ENCODE assay signal across 8 cellular contexts in the genomic region with DNA sequence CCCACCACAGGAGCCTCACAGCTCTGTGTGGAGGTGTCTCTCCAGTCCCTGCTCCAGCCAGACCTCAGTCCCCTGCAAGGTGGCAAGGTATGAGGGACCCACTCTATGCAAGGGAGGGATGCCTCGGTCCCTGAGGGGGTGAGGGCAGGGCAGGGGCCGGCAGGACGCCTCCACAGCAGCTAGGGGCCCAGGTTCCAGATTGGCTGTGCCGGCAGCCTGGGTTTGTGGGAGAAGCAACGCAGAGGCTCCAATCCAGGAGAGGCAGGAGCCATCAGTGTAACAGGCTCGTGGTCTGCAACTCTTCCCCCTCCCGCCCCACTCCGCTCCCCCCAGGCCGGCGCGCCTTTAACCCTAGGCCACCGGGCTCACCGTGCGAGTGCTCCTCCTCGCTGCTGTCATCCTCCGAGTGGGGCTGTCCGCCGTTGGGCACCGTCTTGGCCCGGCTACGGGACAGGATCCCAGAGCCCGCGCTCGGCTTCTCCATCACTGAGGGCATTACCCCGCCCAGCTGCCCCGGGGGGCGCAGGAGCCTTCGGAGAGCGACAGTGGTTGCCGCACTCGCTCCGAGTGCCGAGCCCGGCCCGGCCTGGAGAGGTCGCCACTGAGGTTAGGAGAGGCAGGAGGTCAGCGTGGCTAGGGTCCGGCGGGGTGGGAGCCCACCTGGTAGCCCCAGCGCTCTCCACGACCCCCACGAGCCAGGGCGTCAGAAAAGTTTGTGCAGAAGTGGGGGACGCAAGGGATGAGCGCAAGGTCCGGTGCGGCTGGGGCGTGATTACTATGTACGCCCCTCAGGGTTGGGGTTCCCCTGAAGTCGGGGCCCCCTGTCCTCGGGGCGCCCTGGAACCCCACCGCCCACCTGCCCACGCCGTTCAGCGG. TPM values are rescaled to one million over a fixed set of nuclear protein-coding genes. Genes with fewer than 3 reads are reported as not detected.
DNase-seq lines count a peak whose midpoint lies in the region; ATAC-seq and TF ChIP-seq lines count a peak whose summit lies in the region.

No MANE protein-coding gene starts in this region.

- peak overlapping the region; percentile 77 for H2AFZ ChIP-seq in MM.1S (ENCODE audit: low read length)

- H3K27ac ChIP-seq in MM.1S (ENCODE audit: low read length): no peak overlapping the region

- H3K79me2 ChIP-seq in MM.1S (ENCODE audit: low read length): no peaks in the 10 kb centered on the region

- peaks cover 5% of the 10 kb centered on the region for H3K27me3 ChIP-seq in MM.1S (replicated peaks; ENCODE audit: insufficient read depth, low read length)

- H3K4me3 ChIP-seq in MM.1S (ENCODE audit: low read length): peak overlapping the region; percentile 70

- DNase-seq in DMS153 treated with DMSO at 0.1 percent for 48 hours (lab: John Stamatoyannopoulos, UW; ENCODE audit: unreplicated experiment): peak; percentile 14
- no peak for DNase-seq in DMS153 (lab: John Stamatoyannopoulos, UW)
- DNase-seq in MM.1S: no peak
- DNase-seq in activated B cell treated with CpG ODN at 0.5 μM for 24 hours: peak; percentile 42
- DNase-seq in epidermal melanocyte (ENCODE audit: insufficient read length, low spot score): peak; percentile 74
- peak; percentile 85 for DNase-seq in nephron progenitor cell

- CTCF ChIA-PET in activated B cell treated with CpG ODN at 0.5 μM for 24 hours (lab: Charles Lee): no interaction called here

- H3K36me3 ChIP-seq in MM.1S (replicated peaks; ENCODE audit: insufficient read depth, low read length): no peaks in the 10 kb centered on the region

- ATAC-seq in activated B cell treated with CpG ODN at 0.5 μM for 24 hours (ENCODE audit: low read depth) (peak; percentile 23), GM18517 (IDR thresholded peaks at IDR 0.05; ENCODE audit: unreplicated experiment) (no peak), HG03442 (IDR thresholded peaks at IDR 0.05; ENCODE audit: unreplicated experiment) (no peak)

- POLR2A ChIA-PET in activated B cell treated with CpG ODN at 0.5 μM for 24 hours (lab: Charles Lee): interaction anchor here (0.7 to 1.1 kb wide), 3 partner anchors 20 to 78 kb away, joined by 3 to 4 read pairs (median 4); a partner anchor contains a TSS

- no peaks in the 10 kb centered on the region for H3K9me3 ChIP-seq in MM.1S (replicated peaks; ENCODE audit: insufficient read depth, low read length)

- H4K20me1 ChIP-seq in MM.1S (ENCODE audit: insufficient read depth, low read length): no peaks in the 10 kb centered on the region

- peaks cover 19% of the 10 kb centered on the region for H3K4me1 Mint-ChIP-seq in activated B cell treated with CpG ODN at 0.5 μM for 24 hours
- H3K4me1 Mint-ChIP-seq in nephron progenitor cell: peaks cover 56% of the 10 kb centered on the region

- no peak overlapping the region for H3K9ac ChIP-seq in MM.1S (ENCODE audit: low read length)

- H3K9me3 Mint-ChIP-seq in activated B cell treated with CpG ODN at 0.5 μM for 24 hours: no peaks in the 10 kb centered on the region
- H3K9me3 Mint-ChIP-seq in nephron progenitor cell: no peaks in the 10 kb centered on the region

- no peaks in the 10 kb centered on the region for H3K36me3 Mint-ChIP-seq in activated B cell treated with CpG ODN at 0.5 μM for 24 hours (ENCODE audit: low read depth)
- peaks cover 17% of the 10 kb centered on the region for H3K36me3 Mint-ChIP-seq in nephron progenitor cell (ENCODE audit: low read depth)

- no peak overlapping the region for H3K27ac Mint-ChIP-seq in activated B cell treated with CpG ODN at 0.5 μM for 24 hours
- H3K27ac Mint-ChIP-seq in nephron progenitor cell: peak overlapping the region; percentile 84

- no peaks in the 10 kb centered on the region for H3K9me2 ChIP-seq in MM.1S (replicated peaks; ENCODE audit: insufficient read depth, low read length)

- H3F3A ChIP-seq in MM.1S (ENCODE audit: insufficient read depth, low read length): no peaks in the 10 kb centered on the region

- intact Hi-C loops in activated B cell treated with CpG ODN at 0.5 μM for 24 hours (cut with micrococcal nuclease): loop anchor here (2.0 kb wide), 1 partner anchor 23 kb away; a partner anchor contains a TSS

- peak overlapping the region; percentile 88 for H3K4me2 ChIP-seq in MM.1S (ENCODE audit: low read depth, low read length)

- peaks cover 12% of the 10 kb centered on the region; the same call in 1 of the 2 replicates for H3K4me1 ChIP-seq in MM.1S (ENCODE audit: low read length)

- peak overlapping the region; percentile 80 for H3K4me3 Mint-ChIP-seq in activated B cell treated with CpG ODN at 0.5 μM for 24 hours
- H3K4me3 Mint-ChIP-seq in nephron progenitor cell: peak overlapping the region; percentile 91

- H3K27me3 Mint-ChIP-seq in activated B cell treated with CpG ODN at 0.5 μM for 24 hours: peaks cover 2% of the 10 kb centered on the region
- no peaks in the 10 kb centered on the region for H3K27me3 Mint-ChIP-seq in nephron progenitor cell (ENCODE audit: low read depth, poor library complexity)

- TF ChIP-seq CTCF in MM.1S (IDR thresholded peaks at IDR 0.05; ENCODE audit: low read length): peak; percentile 58
- TF ChIP-seq CTCF in activated B cell treated with CpG ODN at 0.5 μM for 24 hours (IDR thresholded peaks at IDR 0.05): no peak
- TF ChIP-seq CTCF in nephron progenitor cell (IDR thresholded peaks at IDR 0.05): peak; percentile 58

RNA-seq across cellular contexts. Expression of a gene that starts 0.8 kb away (rescaled TPM):
- total RNA-seq in activated B cell treated with CpG ODN at 0.5 μM for 24 hours: not detected in 2 replicates

RNA-seq across cellular contexts. Expression of a gene that starts 22.6 kb away (rescaled TPM):
- 28.0 and 28.6 TPM in 2 replicates for total RNA-seq in activated B cell treated with CpG ODN at 0.5 μM for 24 hours

RNA-seq across cellular contexts. Expression of a gene that starts 58.2 kb away (rescaled TPM):
- total RNA-seq in activated B cell treated with CpG ODN at 0.5 μM for 24 hours: 182 and 217 TPM in 2 replicates

Comparison
In these comparisons a context has a peak if more than half of its experiments do, and no peak if none do; other contexts are left out.
1. DNase-seq: peak in DMS153 treated with DMSO at 0.1 percent for 48 hours (single experiment), activated B cell treated with CpG ODN at 0.5 μM for 24 hours (single experiment), epidermal melanocyte (single experiment) and nephron progenitor cell (single experiment); none in DMS153 (single experiment) and MM.1S (single experiment).